In the genomic region with DNA sequence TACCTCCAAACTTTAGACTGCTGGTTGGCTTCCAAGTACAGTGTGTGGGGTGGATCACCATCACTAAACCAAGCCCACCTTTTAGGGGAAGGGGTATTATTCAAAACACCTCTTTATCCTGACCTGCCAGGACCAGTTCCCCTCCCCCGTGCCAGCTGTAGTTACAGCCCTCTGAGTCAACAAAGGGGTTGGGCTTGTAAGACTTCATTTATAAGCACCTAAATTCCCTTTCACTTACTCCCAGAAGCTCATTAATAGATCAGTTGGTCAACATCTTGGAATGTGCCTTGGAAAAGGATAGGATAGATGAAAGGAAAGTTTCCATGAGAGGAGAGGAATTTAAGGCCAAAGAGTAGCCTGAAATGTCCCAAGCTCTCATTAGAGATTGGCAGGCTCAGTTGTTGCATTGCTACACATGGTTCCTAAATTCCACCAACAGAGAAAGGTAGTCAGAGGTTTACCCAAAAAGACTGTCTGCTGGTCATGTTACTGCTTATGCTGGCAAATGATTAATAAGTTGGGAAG, we compare ENCODE assay signal across 9 cellular contexts. TPM values are rescaled to one million over a fixed set of nuclear protein-coding genes. Genes with fewer than 3 reads are reported as not detected.
DNase-seq lines count a peak whose midpoint lies in the region; ATAC-seq, FAIRE-seq and TF ChIP-seq lines count a peak whose summit lies in the region.
"Had no signal": no experiment of that assay in that cellular context is flagged by ENCODE, and none has a peak within 500 bp of the region (broad histone marks: within the 10 kb centered on the region; RNA-seq: fewer than 3 reads in every experiment).

No MANE protein-coding gene starts in this region.

- peaks cover 36% of the 10 kb centered on the region for H3K4me1 Mint-ChIP-seq in WTC11
- H3K4me1 Mint-ChIP-seq in immature natural killer cell: peaks cover 37 to 50% of the 10 kb centered on the region in 2 donors
- H3K4me1 Mint-ChIP-seq in endothelial cell (ENCODE audit: unreplicated experiment): peaks cover 66% of the 10 kb centered on the region

- CTCF ChIA-PET in WTC11 (lab: Charles Lee): interaction anchor here (1.0 to 2.4 kb wide), 9 partner anchors 14 to 221 kb away, joined by 3 to 13 read pairs (median 6); no protein-coding TSS in a partner anchor

- H3K9me3 Mint-ChIP-seq in WTC11: no peaks in the 10 kb centered on the region
- H3K9me3 Mint-ChIP-seq in immature natural killer cell: no peaks in the 10 kb centered on the region
- no peaks in the 10 kb centered on the region for H3K9me3 Mint-ChIP-seq in endothelial cell (ENCODE audit: unreplicated experiment)
- H3K9me3 Mint-ChIP-seq: nephron had no signal

- H3K36me3 Mint-ChIP-seq in WTC11: no peaks in the 10 kb centered on the region
- H3K36me3 Mint-ChIP-seq in immature natural killer cell: no peaks in the 10 kb centered on the region
- H3K36me3 Mint-ChIP-seq in endothelial cell (ENCODE audit: low read depth, unreplicated experiment): no peaks in the 10 kb centered on the region

- H3K27ac Mint-ChIP-seq in WTC11: no peak overlapping the region
- peak overlapping the region in 4 of 6 donors; percentile 46 to 91 (median 80) for H3K27ac Mint-ChIP-seq in immature natural killer cell
- H3K27ac Mint-ChIP-seq in endothelial cell (ENCODE audit: unreplicated experiment): no peak overlapping the region
- H3K27ac Mint-ChIP-seq: nephron had no signal

- peak overlapping the region; percentile 31 for H3K4me3 Mint-ChIP-seq in WTC11
- peak overlapping the region in 1 of 5 donors; percentile 71 for H3K4me3 Mint-ChIP-seq in immature natural killer cell
- no peak overlapping the region for H3K4me3 Mint-ChIP-seq in endothelial cell (ENCODE audit: unreplicated experiment)
- H3K4me3 Mint-ChIP-seq: nephron had no signal

- FAIRE-seq in urothelium cell line (lab: Jason Lieb, UNC): no peak

- peak; percentile 73 for ATAC-seq in WTC11

- peaks cover 14% of the 10 kb centered on the region for H3K27me3 Mint-ChIP-seq in WTC11 (ENCODE audit: low read depth)
- H3K27me3 Mint-ChIP-seq in immature natural killer cell (ENCODE audit: low read depth in 3 of 3): peaks cover 6 to 7% (median 7%) of the 10 kb centered on the region in 3 donors
- H3K27me3 Mint-ChIP-seq in endothelial cell (ENCODE audit: unreplicated experiment): no peaks in the 10 kb centered on the region

- TF ChIP-seq CTCF in WTC11 (IDR thresholded peaks at IDR 0.05): no peak
- no peak for TF ChIP-seq CTCF in endothelial cell (IDR thresholded peaks at IDR 0.05; ENCODE audit: unreplicated experiment)

- POLR2A ChIA-PET in WTC11 (lab: Charles Lee): no interaction called here

- DNase-seq in activated naive CD4-positive, alpha-beta T cell treated with anti-CD3 and anti-CD28 coated beads, Interleukin-2, amount 50 U/mL, for 16 hours: peak; percentile 39
- DNase-seq in activated naive CD4-positive, alpha-beta T cell (lab: John Stamatoyannopoulos, UW): no peak
- DNase-seq in WTC11 (ENCODE audit: low spot score) (peak; percentile 56), immature natural killer cell (no peak), urothelium cell line (ENCODE audit: low spot score) (peak; percentile 74), endothelial cell (ENCODE audit: low spot score) (no peak), SK-N-DZ (ENCODE audit: low spot score) (no peak), NCI-H1930 (lab: John Stamatoyannopoulos, UW) (no peak)

TF ChIP-seq in WTC11, 78 proteins besides CTCF, POLR2A, EP300 and RAD21:
- TF ChIP-seq ZNF138 (CRISPR knock-in tag; conservative IDR thresholded peaks at IDR 0.05) (no peak), ZNF317 (CRISPR knock-in tag; IDR thresholded peaks at IDR 0.05; ENCODE audit: borderline replicate concordance, low read depth) (no peak), SMAD4 (CRISPR knock-in tag; IDR thresholded peaks at IDR 0.05) (no peak), ELF4 (CRISPR knock-in tag; IDR thresholded peaks at IDR 0.05; ENCODE audit: low read depth) (no peak), NR1H2 (CRISPR knock-in tag; IDR thresholded peaks at IDR 0.05) (no peak), ZNF671 (CRISPR knock-in tag; IDR thresholded peaks at IDR 0.05) (no peak), ZNF416 (CRISPR knock-in tag; IDR thresholded peaks at IDR 0.05) (no peak), RORB (CRISPR knock-in tag; IDR thresholded peaks at IDR 0.05) (no peak), SP1 (CRISPR knock-in tag; conservative IDR thresholded peaks at IDR 0.05) (no peak), MXD4 (CRISPR knock-in tag; IDR thresholded peaks at IDR 0.05; ENCODE audit: borderline replicate concordance) (no peak), JUN (CRISPR knock-in tag; IDR thresholded peaks at IDR 0.05) (no peak)
- TF ChIP-seq, protein P1, sequence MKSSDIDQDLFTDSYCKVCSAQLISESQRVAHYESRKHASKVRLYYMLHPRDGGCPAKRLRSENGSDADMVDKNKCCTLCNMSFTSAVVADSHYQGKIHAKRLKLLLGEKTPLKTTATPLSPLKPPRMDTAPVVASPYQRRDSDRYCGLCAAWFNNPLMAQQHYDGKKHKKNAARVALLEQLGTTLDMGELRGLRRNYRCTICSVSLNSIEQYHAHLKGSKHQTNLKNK (CRISPR knock-in tag; IDR thresholded peaks at IDR 0.05): no peak
- TF ChIP-seq, protein P2, sequence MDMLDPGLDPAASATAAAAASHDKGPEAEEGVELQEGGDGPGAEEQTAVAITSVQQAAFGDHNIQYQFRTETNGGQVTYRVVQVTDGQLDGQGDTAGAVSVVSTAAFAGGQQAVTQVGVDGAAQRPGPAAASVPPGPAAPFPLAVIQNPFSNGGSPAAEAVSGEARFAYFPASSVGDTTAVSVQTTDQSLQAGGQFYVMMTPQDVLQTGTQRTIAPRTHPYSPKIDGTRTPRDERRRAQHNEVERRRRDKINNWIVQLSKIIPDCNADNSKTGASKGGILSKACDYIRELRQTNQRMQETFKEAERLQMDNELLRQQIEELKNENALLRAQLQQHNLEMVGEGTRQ (CRISPR knock-in tag; IDR thresholded peaks at IDR 0.05): no peak
- TF ChIP-seq, protein P3, sequence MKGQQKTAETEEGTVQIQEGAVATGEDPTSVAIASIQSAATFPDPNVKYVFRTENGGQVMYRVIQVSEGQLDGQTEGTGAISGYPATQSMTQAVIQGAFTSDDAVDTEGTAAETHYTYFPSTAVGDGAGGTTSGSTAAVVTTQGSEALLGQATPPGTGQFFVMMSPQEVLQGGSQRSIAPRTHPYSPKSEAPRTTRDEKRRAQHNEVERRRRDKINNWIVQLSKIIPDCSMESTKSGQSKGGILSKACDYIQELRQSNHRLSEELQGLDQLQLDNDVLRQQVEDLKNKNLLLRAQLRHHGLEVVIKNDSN (CRISPR knock-in tag; IDR thresholded peaks at IDR 0.05): no peak
- TF ChIP-seq, protein P4, sequence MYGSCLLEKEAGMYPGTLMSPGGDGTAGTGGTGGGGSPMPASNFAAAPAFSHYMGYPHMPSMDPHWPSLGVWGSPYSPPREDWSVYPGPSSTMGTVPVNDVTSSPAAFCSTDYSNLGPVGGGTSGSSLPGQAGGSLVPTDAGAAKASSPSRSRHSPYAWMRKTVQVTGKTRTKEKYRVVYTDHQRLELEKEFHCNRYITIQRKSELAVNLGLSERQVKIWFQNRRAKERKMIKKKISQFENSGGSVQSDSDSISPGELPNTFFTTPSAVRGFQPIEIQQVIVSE (CRISPR knock-in tag; IDR thresholded peaks at IDR 0.05; ENCODE audit: borderline replicate concordance): no peak
- TF ChIP-seq, protein P5, sequence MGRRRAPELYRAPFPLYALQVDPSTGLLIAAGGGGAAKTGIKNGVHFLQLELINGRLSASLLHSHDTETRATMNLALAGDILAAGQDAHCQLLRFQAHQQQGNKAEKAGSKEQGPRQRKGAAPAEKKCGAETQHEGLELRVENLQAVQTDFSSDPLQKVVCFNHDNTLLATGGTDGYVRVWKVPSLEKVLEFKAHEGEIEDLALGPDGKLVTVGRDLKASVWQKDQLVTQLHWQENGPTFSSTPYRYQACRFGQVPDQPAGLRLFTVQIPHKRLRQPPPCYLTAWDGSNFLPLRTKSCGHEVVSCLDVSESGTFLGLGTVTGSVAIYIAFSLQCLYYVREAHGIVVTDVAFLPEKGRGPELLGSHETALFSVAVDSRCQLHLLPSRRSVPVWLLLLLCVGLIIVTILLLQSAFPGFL (CRISPR knock-in tag; IDR thresholded peaks at IDR 0.05; ENCODE audit: borderline replicate concordance): no peak
- TF ChIP-seq, protein P6, sequence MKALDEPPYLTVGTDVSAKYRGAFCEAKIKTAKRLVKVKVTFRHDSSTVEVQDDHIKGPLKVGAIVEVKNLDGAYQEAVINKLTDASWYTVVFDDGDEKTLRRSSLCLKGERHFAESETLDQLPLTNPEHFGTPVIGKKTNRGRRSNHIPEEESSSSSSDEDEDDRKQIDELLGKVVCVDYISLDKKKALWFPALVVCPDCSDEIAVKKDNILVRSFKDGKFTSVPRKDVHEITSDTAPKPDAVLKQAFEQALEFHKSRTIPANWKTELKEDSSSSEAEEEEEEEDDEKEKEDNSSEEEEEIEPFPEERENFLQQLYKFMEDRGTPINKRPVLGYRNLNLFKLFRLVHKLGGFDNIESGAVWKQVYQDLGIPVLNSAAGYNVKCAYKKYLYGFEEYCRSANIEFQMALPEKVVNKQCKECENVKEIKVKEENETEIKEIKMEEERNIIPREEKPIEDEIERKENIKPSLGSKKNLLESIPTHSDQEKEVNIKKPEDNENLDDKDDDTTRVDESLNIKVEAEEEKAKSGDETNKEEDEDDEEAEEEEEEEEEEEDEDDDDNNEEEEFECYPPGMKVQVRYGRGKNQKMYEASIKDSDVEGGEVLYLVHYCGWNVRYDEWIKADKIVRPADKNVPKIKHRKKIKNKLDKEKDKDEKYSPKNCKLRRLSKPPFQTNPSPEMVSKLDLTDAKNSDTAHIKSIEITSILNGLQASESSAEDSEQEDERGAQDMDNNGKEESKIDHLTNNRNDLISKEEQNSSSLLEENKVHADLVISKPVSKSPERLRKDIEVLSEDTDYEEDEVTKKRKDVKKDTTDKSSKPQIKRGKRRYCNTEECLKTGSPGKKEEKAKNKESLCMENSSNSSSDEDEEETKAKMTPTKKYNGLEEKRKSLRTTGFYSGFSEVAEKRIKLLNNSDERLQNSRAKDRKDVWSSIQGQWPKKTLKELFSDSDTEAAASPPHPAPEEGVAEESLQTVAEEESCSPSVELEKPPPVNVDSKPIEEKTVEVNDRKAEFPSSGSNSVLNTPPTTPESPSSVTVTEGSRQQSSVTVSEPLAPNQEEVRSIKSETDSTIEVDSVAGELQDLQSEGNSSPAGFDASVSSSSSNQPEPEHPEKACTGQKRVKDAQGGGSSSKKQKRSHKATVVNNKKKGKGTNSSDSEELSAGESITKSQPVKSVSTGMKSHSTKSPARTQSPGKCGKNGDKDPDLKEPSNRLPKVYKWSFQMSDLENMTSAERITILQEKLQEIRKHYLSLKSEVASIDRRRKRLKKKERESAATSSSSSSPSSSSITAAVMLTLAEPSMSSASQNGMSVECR (CRISPR knock-in tag; IDR thresholded peaks at IDR 0.05; ENCODE audit: borderline replicate concordance): no peak
TF ChIP-seq in WTC11: peak in this region for 0.

RNA-seq across cellular contexts. Expression of a gene that starts 59.2 kb away (rescaled TPM):
- 3.0 to 4.7 TPM (median 4.2 TPM) in 3 replicates for total RNA-seq in WTC11 (2021)
- polyA plus RNA-seq in immature natural killer cell: 100 to 1,000 TPM in 2 of 3 donors, 10 to 100 TPM in 1; 55.8 to 118 (median 117) TPM
- total RNA-seq in endothelial cell (ENCODE audit: unreplicated experiment): 22.6 TPM
- 0.05 and 0.07 TPM in 2 replicates for polyA plus RNA-seq in SK-N-DZ (2014; cell fraction: cytosol; rRNA removed)
- polyA plus RNA-seq in SK-N-DZ (2014; cell fraction: nucleus; rRNA removed): 0.21 and 1.6 TPM in 2 replicates

Comparison
In these comparisons a context has a peak if more than half of its experiments do, and no peak if none do; other contexts are left out.
1. DNase-seq: peak in activated naive CD4-positive, alpha-beta T cell treated with anti-CD3 and anti-CD28 coated beads, Interleukin-2, amount 50 U/mL, for 16 hours (single experiment), WTC11 (single experiment) and urothelium cell line (single experiment); none in activated naive CD4-positive, alpha-beta T cell (0 of 4), immature natural killer cell (0 of 3), endothelial cell (single experiment), SK-N-DZ (single experiment) and NCI-H1930 (0 of 2).
2. H3K27ac Mint-ChIP-seq: peak in immature natural killer cell (4 of 6); none in WTC11 (single experiment) and endothelial cell (single experiment).